ENCODE assay signal across 8 cellular contexts in the genomic region with DNA sequence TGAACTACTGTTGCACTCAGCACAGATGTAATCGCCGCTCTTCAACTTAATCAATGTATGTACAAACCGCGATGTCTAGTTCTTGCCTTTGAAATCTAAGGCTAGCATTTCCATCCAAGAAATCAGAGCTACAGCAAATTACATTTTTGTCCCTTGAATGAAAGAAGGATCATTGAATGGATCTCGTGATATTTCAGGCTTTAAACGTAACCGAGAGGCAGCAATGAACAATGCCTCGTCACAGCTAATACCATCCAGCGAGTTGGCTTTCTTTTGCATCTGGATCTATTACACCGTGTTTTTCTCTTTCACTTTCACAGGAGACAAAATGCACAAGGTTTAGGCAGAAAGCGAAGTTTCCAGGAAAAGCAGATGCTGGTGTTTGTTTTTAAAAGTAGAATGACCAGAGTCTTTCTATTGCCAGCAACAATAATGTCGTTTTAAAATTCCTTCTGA. TPM values are rescaled to one million over a fixed set of nuclear protein-coding genes. Genes with fewer than 3 reads are reported as not detected.
DNase-seq lines count a peak whose midpoint lies in the region; ATAC-seq, FAIRE-seq and TF ChIP-seq lines count a peak whose summit lies in the region.

No MANE protein-coding gene starts in this region.

- H3K9me3 Mint-ChIP-seq in naive thymus-derived CD4-positive, alpha-beta T cell: peaks cover 0 to 11% (median 0%) of the 10 kb centered on the region in 11 donors

- H3K27ac ChIP-seq in Panc1 (ENCODE audit: low read length) (peak overlapping the region; percentile 96), H1 (ENCODE audit: low read depth, low read length) (no peak overlapping the region)
- no peak overlapping the region for H3K27ac ChIP-seq in naive thymus-derived CD4-positive, alpha-beta T cell (ENCODE audit: low read depth, low read length)

- no TSS peak for BruUV-seq in Panc1 (replicated peaks; lab: Mats Ljungman, UMichigan)

- no peak overlapping the region for H2AK5ac ChIP-seq in H1 (ENCODE audit: low read depth, low read length)

- peak; percentile 82 for DNase-seq in DMS53 (lab: John Stamatoyannopoulos, UW)
- DNase-seq in Panc1 (ENCODE audit: low read depth, low spot score): no peak
- no peak for DNase-seq in H1 (ENCODE audit: low read depth in 1 of 2, low spot score in 2 of 2)
- peak in 2 of 9 donors; percentile 27 to 33 for DNase-seq in naive thymus-derived CD4-positive, alpha-beta T cell
- DNase-seq in NK-92 treated with Interleukin-12 subunit alpha and Interleukin-12 subunit beta, amount 100 ng/mL, for 24 hours (lab: John Stamatoyannopoulos, UW): no peak
- no peak for DNase-seq in NCI-H1930 (lab: John Stamatoyannopoulos, UW)

- intact Hi-C loops in Panc1 (cut with micrococcal nuclease; ENCODE audit: unreplicated experiment): loop anchor here (10.0 kb wide), 1 partner anchor 345 kb away; no protein-coding TSS in a partner anchor
- intact Hi-C loops in naive thymus-derived CD4-positive, alpha-beta T cell (cut with micrococcal nuclease): loop anchor here (5.0 to 10.0 kb wide), 3 partner anchors 735 to 1135 kb away; no protein-coding TSS in a partner anchor

- in situ Hi-C loops in Panc1 (cut with HindIII; ENCODE audit: low pct_unique_long_range_greater_than_20kb, low sequenced_read_pairs): no loop called here

- peaks cover 28% of the 10 kb centered on the region for H3K23me2 ChIP-seq in H1 (ENCODE audit: low read depth, low read length)

- no peak overlapping the region for H2BK5ac ChIP-seq in H1 (ENCODE audit: low read depth, low read length)

- H3K79me2 ChIP-seq in H1 (ENCODE audit: control insufficient read depth in 1 of 2, insufficient read depth in 2 of 2, low read length in 2 of 2): peaks cover 0 to 23% of the 10 kb centered on the region in 2 experiments; a peak in 3 of 4 replicates

- no peak overlapping the region for H3K14ac ChIP-seq in H1 (ENCODE audit: insufficient read length)

- H3K36me3 ChIP-seq in Panc1 (ENCODE audit: control insufficient read depth, insufficient read depth, low read length): no peaks in the 10 kb centered on the region
- H3K36me3 ChIP-seq in H1 (ENCODE audit: control insufficient read depth in 2 of 4, insufficient read depth in 4 of 4, low read length in 3 of 4): no peaks in the 10 kb centered on the region
- no peaks in the 10 kb centered on the region for H3K36me3 ChIP-seq in naive thymus-derived CD4-positive, alpha-beta T cell (ENCODE audit: control insufficient read depth in 2 of 3, insufficient read depth in 3 of 3, low read length in 3 of 3)

- POLR2A ChIA-PET in Panc1 (lab: Charles Lee): interaction anchor here (0.6 to 0.9 kb wide), 3 partner anchors 10 to 423 kb away, joined by 3 to 6 read pairs (median 3); no protein-coding TSS in a partner anchor
- POLR2A ChIA-PET in H1 (lab: Charles Lee; ENCODE audit: partially characterized antibody): interaction anchor here (0.6 to 17.3 kb wide), 4 partner anchors 9 to 364 kb away, joined by 3 to 352 read pairs (median 163); no protein-coding TSS in a partner anchor
- POLR2A ChIA-PET in naive thymus-derived CD4-positive, alpha-beta T cell (lab: Charles Lee): interaction anchor here (0.7 to 3.5 kb wide), 3 partner anchors 7 to 23 kb away, joined by 4 to 13 read pairs (median 10); no protein-coding TSS in a partner anchor

- H3K9me3 ChIP-seq in Panc1 (ENCODE audit: control insufficient read depth, insufficient read depth, low read depth, low read length): no peaks in the 10 kb centered on the region
- H3K9me3 ChIP-seq in H1 (ENCODE audit: insufficient read depth in 2 of 2, low read depth in 1 of 2, low read length in 1 of 2): no peaks in the 10 kb centered on the region
- no peaks in the 10 kb centered on the region for H3K9me3 ChIP-seq in naive thymus-derived CD4-positive, alpha-beta T cell (ENCODE audit: control insufficient read depth in 2 of 3, low read length in 3 of 3)

- H2BK15ac ChIP-seq in H1 (ENCODE audit: low read length): no peak overlapping the region

- no peak overlapping the region for H4K91ac ChIP-seq in H1 (replicated peaks; ENCODE audit: insufficient read length, low read length)

- H2BK12ac ChIP-seq in H1 (ENCODE audit: low read depth, low read length): peak overlapping the region; percentile 5; the same call in 1 of the 2 replicates

- no peak for TF ChIP-seq RAD21 in H1 (IDR thresholded peaks at IDR 0.05 in 1 of 2, conservative IDR thresholded peaks at IDR 0.05 in 1 of 2; ENCODE audit: low read depth in 2 of 2, low read length in 2 of 2)

- peaks cover 21 to 53% (median 47%) of the 10 kb centered on the region in 7 donors for H3K4me1 Mint-ChIP-seq in naive thymus-derived CD4-positive, alpha-beta T cell

- 0 out of 3 replicates have a peak, but pooled peaks of 1 of the 2 experiments have one; percentile 25 for TF ChIP-seq POLR2A in H1 (IDR thresholded peaks at IDR 0.05; ENCODE audit: control extremely low read depth in 1 of 2, low read depth in 2 of 2, low read length in 2 of 2)

- H3K56ac ChIP-seq in H1 (replicated peaks; ENCODE audit: insufficient read length, low read depth, low read length): no peak overlapping the region

- no peak overlapping the region for H4K5ac ChIP-seq in H1 (ENCODE audit: insufficient read length, low read depth, low read length)

- WGBS in H1 (ENCODE audit: extremely low coverage in 1 of 2, insufficient coverage in 1 of 2, insufficient read length in 1 of 2, insufficient replicate concordance in 2 of 2, low coverage in 1 of 2, low lambda C conversion rate in 2 of 2, missing lambda C conversion rate in 1 of 2), 2 experiments: 7% methylated on average over 12 of the region's 12 CpGs; no CpG with 5 or more reads in 1 of the 2 experiments

- H3K79me1 ChIP-seq in H1 (ENCODE audit: low read depth, low read length): no peaks in the 10 kb centered on the region

- H3K18ac ChIP-seq in H1 (ENCODE audit: extremely low read depth, low read length): peak overlapping the region; percentile 55; the same call in 1 of the 2 replicates

- no peaks in the 10 kb centered on the region for H3K27me3 ChIP-seq in Panc1 (ENCODE audit: control insufficient read depth, insufficient read depth, low read length)
- peaks cover 0 to 3% (median 0%) of the 10 kb centered on the region in 4 experiments; a peak in 2 of 7 replicates for H3K27me3 ChIP-seq in H1 (replicated peaks in 1 of 4; ENCODE audit: control insufficient read depth in 3 of 4, extremely low read depth in 1 of 4, insufficient read depth in 3 of 4, low read length in 3 of 4)
- H3K27me3 ChIP-seq in naive thymus-derived CD4-positive, alpha-beta T cell (ENCODE audit: control insufficient read depth in 2 of 2, insufficient read depth in 2 of 2, low read length in 2 of 2): peaks cover 42 to 51% of the 10 kb centered on the region in 2 donors

- 0 out of 2 replicates have a peak overlapping the region, but pooled peaks have one; percentile 0 for H2AFZ ChIP-seq in H1 (ENCODE audit: low read length)

- H3K4me3 ChIP-seq in Panc1 (ENCODE audit: low read depth in 2 of 2, low read length in 2 of 2): peak overlapping the region; percentile 53 to 62
- H3K4me3 ChIP-seq in H1 (ENCODE audit: extremely low read depth in 1 of 4, insufficient read depth in 2 of 4, low read depth in 3 of 4, low read length in 4 of 4): peak overlapping the region; percentile 12 to 90 (median 73); a peak in 7 of 8 replicates
- H3K4me3 ChIP-seq in naive thymus-derived CD4-positive, alpha-beta T cell (ENCODE audit: low read length): no peak overlapping the region

- H3K36me3 Mint-ChIP-seq in naive thymus-derived CD4-positive, alpha-beta T cell: peaks cover 0 to 3% (median 0%) of the 10 kb centered on the region in 5 donors

- no peak for TF ChIP-seq EP300 in H1 (IDR thresholded peaks at IDR 0.05; ENCODE audit: borderline replicate concordance in 1 of 2, low read depth in 2 of 2, low read length in 2 of 2)

- CTCF ChIA-PET in Panc1 (lab: Charles Lee) (no interaction called here), H1 (lab: Charles Lee; ENCODE audit: partially characterized antibody) (interaction anchor here (0.6 to 1.4 kb wide), 7 partner anchors 14 to 240 kb away, joined by 3 to 8 read pairs (median 5); no protein-coding TSS in a partner anchor)
- CTCF ChIA-PET in naive thymus-derived CD4-positive, alpha-beta T cell (lab: Charles Lee): no interaction called here

- peak; percentile 63 for FAIRE-seq in H1 (lab: Jason Lieb, UNC)

- H3K4me3 Mint-ChIP-seq in naive thymus-derived CD4-positive, alpha-beta T cell: peak overlapping the region in 9 of 10 donors; percentile 5 to 98 (median 58)

- peak overlapping the region; percentile 39 for H2BK120ac ChIP-seq in H1 (replicated peaks; ENCODE audit: low read depth, low read length)

- peak overlapping the region; percentile 72 for H3K4ac ChIP-seq in H1 (replicated peaks; ENCODE audit: insufficient read length, low read depth, low read length)

- no peak overlapping the region for H3K23ac ChIP-seq in H1 (ENCODE audit: insufficient read length)

- peak overlapping the region in 4 of 9 donors; percentile 8 to 84 (median 46) for H3K27ac Mint-ChIP-seq in naive thymus-derived CD4-positive, alpha-beta T cell

- no peak overlapping the region for H2BK20ac ChIP-seq in H1 (ENCODE audit: low read length)

- TF ChIP-seq CTCF in Panc1 (IDR thresholded peaks at IDR 0.05): no peak
- no peak for TF ChIP-seq CTCF in H1 (IDR thresholded peaks at IDR 0.05; ENCODE audit: control extremely low read depth in 1 of 3, insufficient read depth in 1 of 3, low read depth in 1 of 3, low read length in 3 of 3)

- H3K4me2 ChIP-seq in H1 (ENCODE audit: insufficient read depth in 1 of 2, low read depth in 2 of 2, low read length in 2 of 2): peak overlapping the region; percentile 96 to 100

- peaks cover 32% of the 10 kb centered on the region for H3K4me1 ChIP-seq in Panc1 (ENCODE audit: control insufficient read depth, insufficient read depth, low read length)
- H3K4me1 ChIP-seq in H1 (replicated peaks in 1 of 4; ENCODE audit: control insufficient read depth in 3 of 4, insufficient read depth in 4 of 4, low read length in 3 of 4): peaks cover 16 to 37% (median 27%) of the 10 kb centered on the region in 4 experiments
- H3K4me1 ChIP-seq in naive thymus-derived CD4-positive, alpha-beta T cell (ENCODE audit: control insufficient read depth in 2 of 2, insufficient read depth in 2 of 2, low read length in 2 of 2): peaks cover 29 to 42% of the 10 kb centered on the region in 2 donors

- peaks cover 0 to 2% of the 10 kb centered on the region in 2 experiments for H4K20me1 ChIP-seq in H1 (replicated peaks in 1 of 2; ENCODE audit: control insufficient read depth in 1 of 2, insufficient read depth in 2 of 2, low read length in 2 of 2)

- peaks cover 62 to 84% (median 72%) of the 10 kb centered on the region in 5 donors for H3K27me3 Mint-ChIP-seq in naive thymus-derived CD4-positive, alpha-beta T cell

- ATAC-seq in GM21786 (IDR thresholded peaks at IDR 0.05; ENCODE audit: unreplicated experiment): peak; percentile 41
- ATAC-seq in Panc1: no peak; the same call in 1 of the 2 replicates
- no peak for ATAC-seq in naive thymus-derived CD4-positive, alpha-beta T cell
- no peak for ATAC-seq in GM21381 (IDR thresholded peaks at IDR 0.05; ENCODE audit: unreplicated experiment)

- no peak overlapping the region for H4K8ac ChIP-seq in H1 (ENCODE audit: extremely low read depth, insufficient read depth, low read length)

- peak overlapping the region in 2 of 4 experiments; percentile 7 to 50; a peak in 1 of 7 replicates for H3K9ac ChIP-seq in H1 (replicated peaks in 1 of 4; ENCODE audit: extremely low read depth in 1 of 4, low read depth in 3 of 4, low read length in 3 of 4)

RNA-seq across cellular contexts. Expression of gene SKIDA1, which starts 5.5 kb away (rescaled TPM):
- 9.3 TPM for total RNA-seq in Panc1 (2021; ENCODE audit: unreplicated experiment)
- 5.8 TPM for polyA plus RNA-seq in Panc1 (2012; ENCODE audit: insufficient read length)
- 8.0 and 8.2 TPM in 2 replicates for total RNA-seq in H1 (2021; fragmentation: NEBNext Ultra II Directional; extraction: Animal tissue kit (Norgen Biotek cat#: 25700))
- polyA plus RNA-seq in H1 (2011; rRNA removed): 1.5 and 2.2 TPM in 2 replicates
- 2.5 TPM for polyA plus RNA-seq in H1 (2011; cell fraction: cytosol; rRNA removed)
- 2.5 TPM for polyA plus RNA-seq in H1 (2011; cell fraction: nucleus; rRNA removed)
- 4.3 to 6.0 TPM (median 4.5 TPM) in 4 replicates for polyA plus RNA-seq in H1 (2012, experiment 1 of 2)
- polyA plus RNA-seq in H1 (2012, experiment 2 of 2): 1.7 TPM
- polyA plus RNA-seq in H1 (2013, experiment 1 of 2): 2.1 TPM
- polyA plus RNA-seq in H1 (2013, experiment 2 of 2): 1.8 TPM
- 3.4 and 4.2 TPM in 2 replicates for polyA minus RNA-seq in H1 (2011; rRNA and poly(A)+ RNA removed)
- 5.3 TPM for polyA minus RNA-seq in H1 (2011; cell fraction: cytosol; rRNA and poly(A)+ RNA removed)
- 4.9 TPM for polyA minus RNA-seq in H1 (2011; cell fraction: nucleus; rRNA and poly(A)+ RNA removed)
- total RNA-seq in naive thymus-derived CD4-positive, alpha-beta T cell: under 1 TPM in 4 of 5 experiments, not detected in 1; 0.17 to 0.45 (median 0.28) TPM
- under 1 TPM in 1 of 2 donors, not detected in 1; 0.38 TPM for polyA plus RNA-seq in naive thymus-derived CD4-positive, alpha-beta T cell

RNA-seq across cellular contexts. Expression of gene MLLT10, which starts 14.0 kb away (rescaled TPM):
- 33.4 TPM for total RNA-seq in Panc1 (2021; ENCODE audit: unreplicated experiment)
- 28.9 TPM for polyA plus RNA-seq in Panc1 (2012; ENCODE audit: insufficient read length)
- 53.1 and 56.9 TPM in 2 replicates for total RNA-seq in H1 (2021; fragmentation: NEBNext Ultra II Directional; extraction: Animal tissue kit (Norgen Biotek cat#: 25700))
- polyA plus RNA-seq in H1 (2011; rRNA removed): 36.1 and 62.1 TPM in 2 replicates
- polyA plus RNA-seq in H1 (2011; cell fraction: cytosol; rRNA removed): 51.8 TPM
- polyA plus RNA-seq in H1 (2011; cell fraction: nucleus; rRNA removed): 65.3 TPM
- polyA plus RNA-seq in H1 (2012, experiment 1 of 2): 34.7 to 47.4 TPM (median 38.7 TPM) in 4 replicates
- polyA plus RNA-seq in H1 (2012, experiment 2 of 2): 7.2 TPM
- polyA plus RNA-seq in H1 (2013, experiment 1 of 2): 28.1 TPM
- polyA plus RNA-seq in H1 (2013, experiment 2 of 2): 31.0 TPM
- polyA minus RNA-seq in H1 (2011; rRNA and poly(A)+ RNA removed): 123 and 154 TPM in 2 replicates
- 34.3 TPM for polyA minus RNA-seq in H1 (2011; cell fraction: cytosol; rRNA and poly(A)+ RNA removed)
- 116 TPM for polyA minus RNA-seq in H1 (2011; cell fraction: nucleus; rRNA and poly(A)+ RNA removed)
- 10 to 100 TPM; 50.0 to 74.2 (median 67.9) TPM for total RNA-seq in naive thymus-derived CD4-positive, alpha-beta T cell
- polyA plus RNA-seq in naive thymus-derived CD4-positive, alpha-beta T cell: 1 to 10 TPM; 6.0 to 8.8 TPM
